Comparison of ENCODE assay signal across 1 cellular context in genomic region chr14:31025335-31026075, GRCh38.
TF ChIP-seq lines count a peak whose summit lies in the region.

A gene with protein sequence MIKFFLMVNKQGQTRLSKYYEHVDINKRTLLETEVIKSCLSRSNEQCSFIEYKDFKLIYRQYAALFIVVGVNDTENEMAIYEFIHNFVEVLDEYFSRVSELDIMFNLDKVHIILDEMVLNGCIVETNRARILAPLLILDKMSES (plus strand): TSS chr14:31025649. CDS start chr14:31066197, 40,548 bp downstream.

TF ChIP-seq in HepG2, 621 proteins besides CTCF, POLR2A, EP300 and RAD21 (continued from another document and continues in another):
- TF ChIP-seq SNAPC4 (CRISPR knock-in tag; IDR thresholded peaks at IDR 0.05) (0 out of 2 replicates have a peak, but pooled peaks have one; percentile 16), CC2D1A (CRISPR knock-in tag; IDR thresholded peaks at IDR 0.05) (0 out of 2 replicates have a peak, but pooled peaks have one; percentile 72), RFX5 (IDR thresholded peaks at IDR 0.05; ENCODE audit: low read depth, low read length) (no peak), MED13 (CRISPR knock-in tag; IDR thresholded peaks at IDR 0.05) (peak; percentile 38; the same call in 1 of the 2 replicates), RNF2 (conservative IDR thresholded peaks at IDR 0.05; ENCODE audit: low read depth) (no peak), ZNF407 (CRISPR knock-in tag; IDR thresholded peaks at IDR 0.05; ENCODE audit: not compliant biosample characterization) (peak; percentile 90), ATRX (CRISPR knock-in tag; IDR thresholded peaks at IDR 0.05; ENCODE audit: borderline replicate concordance) (no peak), ZNF775 (CRISPR knock-in tag; IDR thresholded peaks at IDR 0.05; ENCODE audit: borderline replicate concordance) (0 out of 2 replicates have a peak, but pooled peaks have one; percentile 18), FOSL1 (CRISPR knock-in tag; IDR thresholded peaks at IDR 0.05; ENCODE audit: borderline replicate concordance) (0 out of 2 replicates have a peak, but pooled peaks have one; percentile 4), ZNF616 (CRISPR knock-in tag; IDR thresholded peaks at IDR 0.05; ENCODE audit: low read depth) (no peak; the same call in 1 of the 2 replicates), ZNF788 (CRISPR knock-in tag; IDR thresholded peaks at IDR 0.05; ENCODE audit: borderline replicate concordance) (peak; percentile 65), CEBPG (CRISPR knock-in tag; IDR thresholded peaks at IDR 0.05) (no peak), ADNP (CRISPR knock-in tag; IDR thresholded peaks at IDR 0.05) (no peak), ZFP36L2 (CRISPR knock-in tag; IDR thresholded peaks at IDR 0.05) (0 out of 2 replicates have a peak, but pooled peaks have one; percentile 31), ZNF567 (CRISPR knock-in tag; IDR thresholded peaks at IDR 0.05; ENCODE audit: borderline replicate concordance) (peak; percentile 49; the same call in 1 of the 2 replicates), ZNF331 (CRISPR knock-in tag; IDR thresholded peaks at IDR 0.05) (peak; percentile 37), GRHL1 (CRISPR knock-in tag; conservative IDR thresholded peaks at IDR 0.05) (no peak), ZNF17 (CRISPR knock-in tag; IDR thresholded peaks at IDR 0.05) (no peak), ZNF816 (CRISPR knock-in tag; IDR thresholded peaks at IDR 0.05; ENCODE audit: borderline replicate concordance) (peak; percentile 97), TRIM24 (CRISPR knock-in tag; IDR thresholded peaks at IDR 0.05) (no peak), KDM2A (CRISPR knock-in tag; IDR thresholded peaks at IDR 0.05; ENCODE audit: borderline replicate concordance, low read depth) (peak; percentile 91), RFXAP (CRISPR knock-in tag; IDR thresholded peaks at IDR 0.05; ENCODE audit: borderline replicate concordance) (peak; percentile 60; the same call in 1 of the 2 replicates), RXRA (CRISPR knock-in tag; IDR thresholded peaks at IDR 0.05) (peak; percentile 63), ZNF274 (CRISPR knock-in tag; IDR thresholded peaks at IDR 0.05) (peak; percentile 93; the same call in 1 of the 2 replicates), MLLT10 (CRISPR knock-in tag; IDR thresholded peaks at IDR 0.05) (0 out of 2 replicates have a peak, but pooled peaks have one; percentile 61), NR3C1 (CRISPR knock-in tag; IDR thresholded peaks at IDR 0.05) (no peak), NONO (IDR thresholded peaks at IDR 0.05) (no peak), NONO (CRISPR knock-in tag; conservative IDR thresholded peaks at IDR 0.05) (no peak), PHB2 (IDR thresholded peaks at IDR 0.05; ENCODE audit: partially characterized antibody) (no peak), ZBTB49 (CRISPR knock-in tag; IDR thresholded peaks at IDR 0.05; ENCODE audit: borderline replicate concordance) (0 out of 2 replicates have a peak, but pooled peaks have one; percentile 11), TBX2 (CRISPR knock-in tag; IDR thresholded peaks at IDR 0.05; ENCODE audit: borderline replicate concordance) (peak; percentile 56), AKAP8 (CRISPR knock-in tag; IDR thresholded peaks at IDR 0.05) (peak; percentile 83), MEIS1 (CRISPR knock-in tag; IDR thresholded peaks at IDR 0.05; ENCODE audit: borderline replicate concordance) (peak; percentile 23; the same call in 1 of the 2 replicates), ZNF841 (CRISPR knock-in tag; IDR thresholded peaks at IDR 0.05; ENCODE audit: borderline replicate concordance) (no peak)
- TF ChIP-seq, protein P1, sequence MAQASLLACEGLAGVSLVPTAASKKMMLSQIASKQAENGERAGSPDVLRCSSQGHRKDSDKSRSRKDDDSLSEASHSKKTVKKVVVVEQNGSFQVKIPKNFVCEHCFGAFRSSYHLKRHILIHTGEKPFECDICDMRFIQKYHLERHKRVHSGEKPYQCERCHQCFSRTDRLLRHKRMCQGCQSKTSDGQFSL (CRISPR knock-in tag; IDR thresholded peaks at IDR 0.05): no peak
- TF ChIP-seq, protein P2, sequence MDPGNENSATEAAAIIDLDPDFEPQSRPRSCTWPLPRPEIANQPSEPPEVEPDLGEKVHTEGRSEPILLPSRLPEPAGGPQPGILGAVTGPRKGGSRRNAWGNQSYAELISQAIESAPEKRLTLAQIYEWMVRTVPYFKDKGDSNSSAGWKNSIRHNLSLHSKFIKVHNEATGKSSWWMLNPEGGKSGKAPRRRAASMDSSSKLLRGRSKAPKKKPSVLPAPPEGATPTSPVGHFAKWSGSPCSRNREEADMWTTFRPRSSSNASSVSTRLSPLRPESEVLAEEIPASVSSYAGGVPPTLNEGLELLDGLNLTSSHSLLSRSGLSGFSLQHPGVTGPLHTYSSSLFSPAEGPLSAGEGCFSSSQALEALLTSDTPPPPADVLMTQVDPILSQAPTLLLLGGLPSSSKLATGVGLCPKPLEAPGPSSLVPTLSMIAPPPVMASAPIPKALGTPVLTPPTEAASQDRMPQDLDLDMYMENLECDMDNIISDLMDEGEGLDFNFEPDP (CRISPR knock-in tag; conservative IDR thresholded peaks at IDR 0.05): no peak
- TF ChIP-seq, protein P3, sequence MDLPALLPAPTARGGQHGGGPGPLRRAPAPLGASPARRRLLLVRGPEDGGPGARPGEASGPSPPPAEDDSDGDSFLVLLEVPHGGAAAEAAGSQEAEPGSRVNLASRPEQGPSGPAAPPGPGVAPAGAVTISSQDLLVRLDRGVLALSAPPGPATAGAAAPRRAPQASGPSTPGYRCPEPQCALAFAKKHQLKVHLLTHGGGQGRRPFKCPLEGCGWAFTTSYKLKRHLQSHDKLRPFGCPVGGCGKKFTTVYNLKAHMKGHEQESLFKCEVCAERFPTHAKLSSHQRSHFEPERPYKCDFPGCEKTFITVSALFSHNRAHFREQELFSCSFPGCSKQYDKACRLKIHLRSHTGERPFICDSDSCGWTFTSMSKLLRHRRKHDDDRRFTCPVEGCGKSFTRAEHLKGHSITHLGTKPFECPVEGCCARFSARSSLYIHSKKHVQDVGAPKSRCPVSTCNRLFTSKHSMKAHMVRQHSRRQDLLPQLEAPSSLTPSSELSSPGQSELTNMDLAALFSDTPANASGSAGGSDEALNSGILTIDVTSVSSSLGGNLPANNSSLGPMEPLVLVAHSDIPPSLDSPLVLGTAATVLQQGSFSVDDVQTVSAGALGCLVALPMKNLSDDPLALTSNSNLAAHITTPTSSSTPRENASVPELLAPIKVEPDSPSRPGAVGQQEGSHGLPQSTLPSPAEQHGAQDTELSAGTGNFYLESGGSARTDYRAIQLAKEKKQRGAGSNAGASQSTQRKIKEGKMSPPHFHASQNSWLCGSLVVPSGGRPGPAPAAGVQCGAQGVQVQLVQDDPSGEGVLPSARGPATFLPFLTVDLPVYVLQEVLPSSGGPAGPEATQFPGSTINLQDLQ (CRISPR knock-in tag; IDR thresholded peaks at IDR 0.05): no peak
